ENCODE assay signal across 11 cellular contexts in genomic region chr14:55752580-55753365, GRCh38.
A peak's percentile ranks its signal among the peaks of the same experiment; 100 is the strongest.
DNase-seq lines count a peak whose midpoint lies in the region; ATAC-seq, FAIRE-seq and TF ChIP-seq lines count a peak whose summit lies in the region.
"Had no signal": no experiment of that assay in that cellular context is flagged by ENCODE, and none has a peak within 500 bp of the region (broad histone marks: within the 10 kb centered on the region; RNA-seq: fewer than 3 reads in every experiment).

No MANE protein-coding gene starts in this region.

- H3K9ac ChIP-seq in iPS-20b (ENCODE audit: low read depth, low read length): no peak overlapping the region

- H3K36me3 ChIP-seq in ACC112 (ENCODE audit: insufficient read depth, low read length) (no peaks in the 10 kb centered on the region), iPS-20b (ENCODE audit: insufficient read depth, low read depth, low read length) (no peaks in the 10 kb centered on the region)

- H3K4me3 ChIP-seq in ACC112 (ENCODE audit: low read depth, low read length) (peak overlapping the region; percentile 37; the same call in 1 of the 2 replicates), iPS-20b (ENCODE audit: low read length) (peak overlapping the region; percentile 26; the same call in 1 of the 2 replicates)

- no peak overlapping the region for H3K27ac ChIP-seq in ACC112 (ENCODE audit: low read depth, low read length)
- H3K27ac ChIP-seq in VCaP: peak overlapping the region; percentile 67
- no peak overlapping the region for H3K27ac ChIP-seq in iPS-20b (ENCODE audit: low read length)
- H3K27ac ChIP-seq: HL-60 had no signal

- H3K4me1 ChIP-seq in ACC112 (ENCODE audit: control insufficient read depth, insufficient read depth, low read length, unreplicated experiment): peaks cover 16% of the 10 kb centered on the region
- H3K4me1 ChIP-seq in iPS-20b (ENCODE audit: insufficient read depth, low read length): peaks cover 31% of the 10 kb centered on the region

- peak; percentile 74 for FAIRE-seq in HTR-8/SVneo (lab: Jason Lieb, UNC)

- H2AFZ ChIP-seq in ACC112 (ENCODE audit: low read length, unreplicated experiment): peak overlapping the region; percentile 47

- no peak for ATAC-seq in HG02884 (IDR thresholded peaks at IDR 0.05; ENCODE audit: unreplicated experiment)

- H3K27me3 ChIP-seq in ACC112 (ENCODE audit: insufficient read depth, low read length) (no peaks in the 10 kb centered on the region), iPS-20b (ENCODE audit: insufficient read depth, low read length) (no peaks in the 10 kb centered on the region)

- no peaks in the 10 kb centered on the region for H3K9me3 ChIP-seq in iPS-20b (ENCODE audit: insufficient read depth, low read depth, low read length)

- peak; percentile 57 for DNase-seq in HTR-8/SVneo (ENCODE audit: insufficient read length, low spot score)
- no peak for DNase-seq in NK-92 treated with Interleukin-12 subunit alpha and Interleukin-12 subunit beta, amount 100 ng/mL, for 24 hours (lab: John Stamatoyannopoulos, UW)
- DNase-seq in OCI-M2 (lab: John Stamatoyannopoulos, UW; ENCODE audit: unreplicated experiment): no peak
- DNase-seq in activated CD8-positive, alpha-beta memory T cell treated with anti-CD3 and anti-CD28 coated beads, Interleukin-2, amount 50 U/mL, for 48 hours: no peak
- DNase-seq: activated T-cell treated with anti-CD3 and anti-CD28 coated beads, Interleukin-2, amount 50 U/mL, for 24 hours; erythroblast had no signal

- no peak for TF ChIP-seq CTCF in VCaP (conservative IDR thresholded peaks at IDR 0.05)

- no peaks in the 10 kb centered on the region for H3K79me2 ChIP-seq in ACC112 (ENCODE audit: control insufficient read depth, insufficient read depth, low read length, unreplicated experiment)
